8 cellular contexts compared by ENCODE assay signal in the genomic region with DNA sequence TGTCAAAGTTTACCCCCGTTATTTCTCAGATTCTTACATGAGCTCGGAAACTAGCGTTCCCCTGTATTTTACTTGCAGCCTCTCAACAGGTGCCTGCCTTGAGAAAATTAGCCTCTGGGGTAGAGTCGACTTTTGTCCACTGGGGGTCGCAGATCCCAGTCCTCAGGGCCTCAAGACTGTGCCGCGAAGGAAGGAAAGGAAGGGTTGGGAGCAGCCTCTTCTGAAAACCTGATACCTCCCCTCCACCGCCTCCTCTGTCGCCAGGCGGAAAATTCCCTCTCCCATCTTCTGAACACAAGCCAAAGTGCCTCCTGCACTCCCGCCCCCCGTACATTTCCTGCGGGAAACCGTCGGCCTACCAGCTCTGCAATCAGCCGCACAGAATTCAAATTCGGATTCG. TPM values are rescaled to one million over a fixed set of nuclear protein-coding genes. Genes with fewer than 3 reads are reported as not detected.
DNase-seq lines count a peak whose midpoint lies in the region; ATAC-seq and TF ChIP-seq lines count a peak whose summit lies in the region.

No MANE protein-coding gene starts in this region.

- H3K9me3 ChIP-seq in effector memory CD4-positive, alpha-beta T cell (ENCODE audit: control insufficient read depth, low read length), result no peaks in the 10 kb centered on the region

- peaks cover 33% of the 10 kb centered on the region for H3K4me1 Mint-ChIP-seq in activated CD4-positive, alpha-beta T cell treated with anti-CD3 and anti-CD28 coated beads, Interleukin-2, amount 10 ng/mL, durations not matched to agents 7 days and 5 days

- ATAC-seq in HG02884 (IDR thresholded peaks at IDR 0.05; ENCODE audit: unreplicated experiment) (peak; percentile 32), GM18861 (IDR thresholded peaks at IDR 0.05; ENCODE audit: unreplicated experiment) (no peak)

- H3K27me3 Mint-ChIP-seq in activated CD4-positive, alpha-beta T cell treated with anti-CD3 and anti-CD28 coated beads, Interleukin-2, amount 10 ng/mL, durations not matched to agents 7 days and 5 days, result no peaks in the 10 kb centered on the region

- H3K36me3 Mint-ChIP-seq in activated CD4-positive, alpha-beta T cell treated with anti-CD3 and anti-CD28 coated beads, Interleukin-2, amount 10 ng/mL, durations not matched to agents 7 days and 5 days (ENCODE audit: low read depth), result peaks cover 16% of the 10 kb centered on the region

- peak overlapping the region; percentile 58 for H3K4me3 ChIP-seq in effector memory CD4-positive, alpha-beta T cell (ENCODE audit: insufficient read depth, low read depth, low read length, poor library complexity, severe bottlenecking)

- peaks cover 13% of the 10 kb centered on the region for H3K4me1 ChIP-seq in effector memory CD4-positive, alpha-beta T cell (ENCODE audit: control insufficient read depth, insufficient read depth, low read length, poor library complexity, severe bottlenecking)

- peak; percentile 49 for DNase-seq in GM10248 (ENCODE audit: extremely low spot score)
- DNase-seq in NCI-H2171 treated with DMSO at 0.1 percent for 48 hours (lab: John Stamatoyannopoulos, UW), result peak; percentile 86
- DNase-seq in activated CD4-positive, alpha-beta T cell treated with anti-CD3 and anti-CD28 coated beads, Interleukin-2, amount 10 ng/mL, durations not matched to agents 7 days and 5 days, result peak; percentile 51
- DNase-seq in effector memory CD4-positive, alpha-beta T cell, result peak; percentile 4 to 26 (median 10)
- peak; percentile 71 for DNase-seq in medulla oblongata (ENCODE audit: extremely low spot score)
- DNase-seq in stimulated activated CD8-positive, alpha-beta memory T cell treated with anti-CD3 and anti-CD28 coated beads, Interleukin-15, amount 100 ng/mL, for 1 hour (ENCODE audit: low read depth), result peak; percentile 16

- H3K4me3 Mint-ChIP-seq in activated CD4-positive, alpha-beta T cell treated with anti-CD3 and anti-CD28 coated beads, Interleukin-2, amount 10 ng/mL, durations not matched to agents 7 days and 5 days, result peak overlapping the region; percentile 91

- TF ChIP-seq CTCF in GM10248 (IDR thresholded peaks at IDR 0.05; ENCODE audit: control extremely low read depth, extremely low read depth, low read depth, missing control alignments), result peak; percentile 56

- H3K27me3 ChIP-seq in effector memory CD4-positive, alpha-beta T cell (replicated peaks; ENCODE audit: control insufficient read depth, insufficient read depth, low read length, poor library complexity, severe bottlenecking), result no peaks in the 10 kb centered on the region

- peak overlapping the region; percentile 96 for H3K27ac Mint-ChIP-seq in activated CD4-positive, alpha-beta T cell treated with anti-CD3 and anti-CD28 coated beads, Interleukin-2, amount 10 ng/mL, durations not matched to agents 7 days and 5 days

- H3K36me3 ChIP-seq in effector memory CD4-positive, alpha-beta T cell (ENCODE audit: control insufficient read depth, insufficient read depth, low read length), result no peaks in the 10 kb centered on the region

- CTCF ChIA-PET in GM10248 (lab: Yijun Ruan, JAX), result interaction anchor here (1.0 to 4.6 kb wide), 6 partner anchors 9 to 73 kb away, joined by 3 to 36 read pairs (median 4); no protein-coding TSS in a partner anchor
- CTCF ChIA-PET in activated CD4-positive, alpha-beta T cell treated with anti-CD3 and anti-CD28 coated beads, Interleukin-2, amount 10 ng/mL, durations not matched to agents 7 days and 5 days (lab: Charles Lee), result interaction anchor here (1.1 to 1.4 kb wide), 3 partner anchors 9 to 57 kb away, joined by 3 to 7 read pairs (median 3); no protein-coding TSS in a partner anchor

- POLR2A ChIA-PET in GM10248 (lab: Yijun Ruan, JAX), result interaction anchor here (1.0 kb wide), 1 partner anchor 9 kb away, joined by 3 read pairs; no protein-coding TSS in a partner anchor
- POLR2A ChIA-PET in activated CD4-positive, alpha-beta T cell treated with anti-CD3 and anti-CD28 coated beads, Interleukin-2, amount 10 ng/mL, durations not matched to agents 7 days and 5 days (lab: Charles Lee), result no interaction called here

- peak overlapping the region; percentile 63 for H3K27ac ChIP-seq in effector memory CD4-positive, alpha-beta T cell (ENCODE audit: insufficient read depth, low read length, poor library complexity, severe bottlenecking)

- H3K9me3 Mint-ChIP-seq in activated CD4-positive, alpha-beta T cell treated with anti-CD3 and anti-CD28 coated beads, Interleukin-2, amount 10 ng/mL, durations not matched to agents 7 days and 5 days, result no peaks in the 10 kb centered on the region

RNA-seq across cellular contexts. Expression of a gene that starts 44.4 kb away (rescaled TPM):
- 1 to 10 TPM; 6.3 to 8.7 TPM for total RNA-seq in activated CD4-positive, alpha-beta T cell treated with anti-CD3 and anti-CD28 coated beads, Interleukin-2, amount 10 ng/mL, durations not matched to agents 7 days and 5 days

Comparison
In these comparisons a context has a peak if more than half of its experiments do, and no peak if none do; other contexts are left out.
1. DNase-seq: peak in every context shown above with its lines; median percentile 86 in NCI-H2171 treated with DMSO at 0.1 percent for 48 hours; 71 in medulla oblongata; 51 in activated CD4-positive, alpha-beta T cell treated with anti-CD3 and anti-CD28 coated beads, Interleukin-2, amount 10 ng/mL, durations not matched to agents 7 days and 5 days; 49 in GM10248; 16 in stimulated activated CD8-positive, alpha-beta memory T cell treated with anti-CD3 and anti-CD28 coated beads, Interleukin-15, amount 100 ng/mL, for 1 hour; 10 in effector memory CD4-positive, alpha-beta T cell.